8 cellular contexts compared by ENCODE assay signal in the genomic region with DNA sequence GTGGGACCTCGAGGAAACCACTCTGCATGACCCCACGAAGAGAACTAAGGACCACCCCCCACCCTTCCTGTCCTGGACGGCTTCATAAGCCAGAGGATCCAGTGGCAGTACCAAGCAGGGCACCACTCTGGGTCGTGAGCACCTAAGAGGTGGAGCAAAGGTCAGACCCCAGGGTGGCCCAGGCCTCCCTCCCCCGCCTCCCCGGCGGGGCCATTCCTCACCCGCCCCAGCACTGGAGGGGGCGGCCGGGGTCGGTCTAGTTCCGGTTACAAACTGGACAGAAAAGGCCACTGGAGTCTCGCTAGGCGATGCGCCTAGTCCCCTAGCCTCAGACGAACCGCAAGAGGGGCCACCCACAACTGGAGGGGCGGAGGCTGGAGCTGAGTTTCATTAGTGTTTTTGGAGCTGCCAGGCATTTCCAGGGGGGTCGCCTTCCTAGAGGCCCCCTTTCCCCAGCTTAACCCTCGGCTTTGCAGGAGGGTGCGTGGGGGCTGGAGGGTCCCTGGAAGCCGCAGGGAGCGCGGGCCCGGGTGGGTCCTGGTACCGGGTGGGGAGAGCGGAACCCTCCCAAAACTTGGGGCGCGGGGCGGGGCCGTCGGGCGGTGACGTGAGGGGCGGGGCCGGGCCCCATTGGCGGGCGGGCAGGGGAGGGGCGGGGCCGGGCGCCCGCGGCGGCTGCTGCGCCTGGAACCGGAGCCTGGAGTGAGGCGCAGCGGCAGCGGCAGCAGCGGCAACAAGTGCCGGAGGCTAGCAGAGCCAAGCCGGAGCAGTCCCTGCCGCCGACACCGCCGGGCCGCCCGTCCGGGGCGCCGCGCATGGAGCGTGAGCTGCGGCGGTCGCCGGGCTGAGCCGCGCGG. TPM values are rescaled to one million over a fixed set of nuclear protein-coding genes. Genes with fewer than 3 reads are reported as not detected.
DNase-seq lines count a peak whose midpoint lies in the region; ATAC-seq and TF ChIP-seq lines count a peak whose summit lies in the region.

A gene with protein sequence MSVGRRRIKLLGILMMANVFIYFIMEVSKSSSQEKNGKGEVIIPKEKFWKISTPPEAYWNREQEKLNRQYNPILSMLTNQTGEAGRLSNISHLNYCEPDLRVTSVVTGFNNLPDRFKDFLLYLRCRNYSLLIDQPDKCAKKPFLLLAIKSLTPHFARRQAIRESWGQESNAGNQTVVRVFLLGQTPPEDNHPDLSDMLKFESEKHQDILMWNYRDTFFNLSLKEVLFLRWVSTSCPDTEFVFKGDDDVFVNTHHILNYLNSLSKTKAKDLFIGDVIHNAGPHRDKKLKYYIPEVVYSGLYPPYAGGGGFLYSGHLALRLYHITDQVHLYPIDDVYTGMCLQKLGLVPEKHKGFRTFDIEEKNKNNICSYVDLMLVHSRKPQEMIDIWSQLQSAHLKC (plus strand): TSS at position 695 of the 857 bp plus-strand sequence. CDS start 26,106 bp downstream, outside the sequence.

- no peaks in the 10 kb centered on the region for H3K9me2 ChIP-seq in PC-3 (replicated peaks; ENCODE audit: low read length)

- H3K27me3 ChIP-seq in PC-3 (ENCODE audit: low read length), result no peaks in the 10 kb centered on the region
- no peaks in the 10 kb centered on the region for H3K27me3 ChIP-seq in esophagus (ENCODE audit: control insufficient read depth in 1 of 2, insufficient read depth in 2 of 2, low read length in 2 of 2)
- no peaks in the 10 kb centered on the region for H3K27me3 ChIP-seq in muscle layer of colon (ENCODE audit: control insufficient read depth in 1 of 2, insufficient read depth in 2 of 2, low read length in 2 of 2)

- no peaks in the 10 kb centered on the region for H3K9me3 Mint-ChIP-seq in activated T-cell treated with anti-CD3 and anti-CD28 coated beads, Interleukin-2, amount 50 U/mL, for 4 hours

- H3K4me3 Mint-ChIP-seq in activated T-cell treated with anti-CD3 and anti-CD28 coated beads, Interleukin-2, amount 50 U/mL, for 4 hours, result peak within 1 kb of the TSS; percentile 89

- no peaks in the 10 kb centered on the region for H3K27me3 Mint-ChIP-seq in activated T-cell treated with anti-CD3 and anti-CD28 coated beads, Interleukin-2, amount 50 U/mL, for 4 hours (ENCODE audit: low read depth)

- WGBS in esophagus, 2 donors, result 1% methylated on average over 42 to 70 of the region's 70 CpGs

- TSS peak; percentile 46 for BruUV-seq in PC-3 (replicated peaks; lab: Mats Ljungman, UMichigan)

- H3K27ac ChIP-seq in C4-2B, result peak within 1 kb of the TSS; percentile 86
- H3K27ac ChIP-seq in PC-3 (ENCODE audit: low read length), result peak within 1 kb of the TSS; percentile 51
- H3K27ac ChIP-seq in esophagus (ENCODE audit: low read depth in 2 of 2, low read length in 1 of 2), result peak within 1 kb of the TSS; percentile 97 to 98
- H3K27ac ChIP-seq in muscle layer of colon (ENCODE audit: low read depth, low read length), result peak within 1 kb of the TSS; percentile 96

- H3K9me3 ChIP-seq in PC-3 (ENCODE audit: low read length) (no peaks in the 10 kb centered on the region), esophagus (ENCODE audit: control insufficient read depth in 2 of 2, insufficient read depth in 1 of 2, low read depth in 1 of 2, low read length in 1 of 2) (no peaks in the 10 kb centered on the region), muscle layer of colon (ENCODE audit: low read length) (no peaks in the 10 kb centered on the region)

- CTCF ChIA-PET in PC-3 (lab: Charles Lee), result no interaction called here

- H4K20me1 ChIP-seq in PC-3 (ENCODE audit: low read length), result peaks cover 18% of the 10 kb centered on the region

- H3K4me3 ChIP-seq in PC-3 (ENCODE audit: low read length) (peak within 1 kb of the TSS; percentile 90), esophagus (ENCODE audit: low read depth in 1 of 2, low read length in 2 of 2) (peak within 1 kb of the TSS; percentile 96 to 97), muscle layer of colon (ENCODE audit: low read depth in 1 of 2, low read length in 2 of 2) (peak within 1 kb of the TSS; percentile 94 to 100)

- peak within 1 kb of the TSS; percentile 97 for H3K4me2 ChIP-seq in PC-3 (ENCODE audit: low read length)

- ATAC-seq in HG03439 (IDR thresholded peaks at IDR 0.05; ENCODE audit: unreplicated experiment) (peak; percentile 47), PC-3 (peak; percentile 76)
- ATAC-seq in activated T-cell treated with anti-CD3 and anti-CD28 coated beads, Interleukin-2, amount 50 U/mL, for 4 hours, result peak; percentile 78 to 82

- H3K9ac ChIP-seq in PC-3 (ENCODE audit: low read length) (peak within 1 kb of the TSS; percentile 75), muscle layer of colon (ENCODE audit: low read length) (peak within 1 kb of the TSS; percentile 68)

- POLR2A ChIA-PET in PC-3 (lab: Charles Lee; ENCODE audit: unreplicated experiment), result interaction anchor here (0.5 kb wide), 1 partner anchor 510 kb away, joined by 3 read pairs; a partner anchor contains a TSS

- H3K36me3 ChIP-seq in PC-3 (ENCODE audit: low read depth, low read length), result no peaks in the 10 kb centered on the region
- H3K36me3 ChIP-seq in esophagus (ENCODE audit: control insufficient read depth in 2 of 2, insufficient read depth in 2 of 2, low read length in 1 of 2), result peaks cover 0 to 3% of the 10 kb centered on the region in 2 donors
- no peaks in the 10 kb centered on the region for H3K36me3 ChIP-seq in muscle layer of colon (ENCODE audit: insufficient read depth, low read length)

- peak within 1 kb of the TSS; percentile 95 for H2AFZ ChIP-seq in PC-3 (ENCODE audit: low read length)

- DNase-seq in PC-3, result peak; percentile 72
- DNase-seq in activated T-cell treated with anti-CD3 and anti-CD28 coated beads, Interleukin-2, amount 50 U/mL, for 4 hours, result peak; percentile 82
- DNase-seq in stimulated activated CD8-positive, alpha-beta memory T cell treated with anti-CD3 and anti-CD28 coated beads, Interleukin-7, amount 100 ng/mL, for 1 hour (ENCODE audit: low read depth in 2 of 2), result peak; percentile 72 to 77

- H3K4me1 Mint-ChIP-seq in activated T-cell treated with anti-CD3 and anti-CD28 coated beads, Interleukin-2, amount 50 U/mL, for 4 hours (ENCODE audit: low read depth), result peaks cover 28% of the 10 kb centered on the region

- no peaks in the 10 kb centered on the region for H3K36me3 Mint-ChIP-seq in activated T-cell treated with anti-CD3 and anti-CD28 coated beads, Interleukin-2, amount 50 U/mL, for 4 hours (ENCODE audit: insufficient read depth)

- H3K79me2 ChIP-seq in PC-3 (ENCODE audit: low read length), result peaks cover 44% of the 10 kb centered on the region

- peak; percentile 92 for TF ChIP-seq POLR2A in GM19193 (IDR thresholded peaks at IDR 0.05; ENCODE audit: extremely low read depth, insufficient read depth, insufficient read length)

- H3F3A ChIP-seq in PC-3 (ENCODE audit: low read length, unreplicated experiment), result no peaks in the 10 kb centered on the region

- intact Hi-C loops in PC-3 (cut with micrococcal nuclease), result loop anchor here (2.0 to 10.0 kb wide), 4 partner anchors 183 to 281 kb away; no protein-coding TSS in a partner anchor

- no peak for TF ChIP-seq CTCF in C4-2B (conservative IDR thresholded peaks at IDR 0.05)
- TF ChIP-seq CTCF in PC-3 (conservative IDR thresholded peaks at IDR 0.05; ENCODE audit: low read depth, low read length), result no peak

- H3K4me1 ChIP-seq in PC-3 (ENCODE audit: insufficient read depth, low read length), result peaks cover 7% of the 10 kb centered on the region
- H3K4me1 ChIP-seq in esophagus (ENCODE audit: control insufficient read depth in 2 of 2, insufficient read depth in 2 of 2, low read length in 1 of 2), result peaks cover 2 to 4% of the 10 kb centered on the region in 2 donors
- peaks cover 17% of the 10 kb centered on the region for H3K4me1 ChIP-seq in muscle layer of colon (ENCODE audit: insufficient read depth, low read length)

RNA-seq across cellular contexts. Expression of the gene that starts here (rescaled TPM):
- 14.5 and 18.0 TPM in 2 replicates for total RNA-seq in PC-3 (2014; rRNA removed)
- total RNA-seq in activated T-cell treated with anti-CD3 and anti-CD28 coated beads, Interleukin-2, amount 50 U/mL, for 4 hours, result 10 to 100 TPM; 25.4 to 26.4 (median 26.2) TPM
- 10 to 100 TPM; 13.0 to 13.5 TPM for polyA plus RNA-seq in esophagus

Comparison
In these comparisons a context has a peak if more than half of its experiments do, and no peak if none do; other contexts are left out.
1. Peak in every context shown above with its lines: DNase-seq, ATAC-seq, H3K4me3 ChIP-seq and H3K27ac ChIP-seq.